1 cellular context compared by ENCODE assay signal in the genomic region with DNA sequence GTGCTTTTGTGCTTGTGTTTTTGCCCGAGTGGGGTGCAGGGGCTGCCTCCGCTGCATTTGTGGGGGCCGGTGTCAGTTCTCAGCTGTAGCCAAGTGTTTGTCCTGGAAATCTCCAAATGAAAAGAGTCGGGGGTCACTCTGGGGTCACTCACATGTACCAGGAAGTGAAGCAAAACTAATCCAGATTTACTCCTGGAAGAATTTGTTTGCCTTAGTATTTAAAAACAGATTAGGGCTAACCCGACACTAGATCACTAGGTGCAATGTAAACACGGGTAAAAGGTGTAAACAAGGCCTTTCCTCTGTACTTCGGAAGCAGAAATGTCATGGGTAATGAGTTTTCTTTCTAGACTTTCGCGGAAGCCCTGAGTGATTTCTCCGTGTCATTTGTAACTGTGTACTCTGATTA.
TF ChIP-seq lines count a peak whose summit lies in the region.

No MANE protein-coding gene starts in this region.

TF ChIP-seq in HepG2, 621 proteins besides CTCF, POLR2A, EP300 and RAD21 (continued from another document and continues in another):
- TF ChIP-seq PRDM15 (CRISPR knock-in tag; IDR thresholded peaks at IDR 0.05) (no peak), TEAD2 (CRISPR knock-in tag; IDR thresholded peaks at IDR 0.05) (no peak), E2F5 (CRISPR knock-in tag; conservative IDR thresholded peaks at IDR 0.05) (no peak), DPF2 (CRISPR knock-in tag; IDR thresholded peaks at IDR 0.05; ENCODE audit: borderline replicate concordance, low read depth) (peak; percentile 88), ZFP62 (CRISPR knock-in tag; IDR thresholded peaks at IDR 0.05) (no peak), ZNF619 (CRISPR knock-in tag; IDR thresholded peaks at IDR 0.05) (no peak), HNRNPK (IDR thresholded peaks at IDR 0.05; ENCODE audit: low read depth, low read length, poor library complexity, severe bottlenecking) (no peak), ZNF441 (CRISPR knock-in tag; IDR thresholded peaks at IDR 0.05; ENCODE audit: borderline replicate concordance) (0 out of 2 replicates have a peak, but pooled peaks have one; percentile 61), ZNF747 (CRISPR knock-in tag; IDR thresholded peaks at IDR 0.05; ENCODE audit: borderline replicate concordance) (peak; percentile 85; the same call in 1 of the 2 replicates), ZNF350 (CRISPR knock-in tag; IDR thresholded peaks at IDR 0.05; ENCODE audit: borderline replicate concordance, low read depth) (no peak), AGO2 (optimal IDR thresholded peaks at IDR 0.05; ENCODE audit: low read depth, low read length) (no peak), ZFP90 (CRISPR knock-in tag; IDR thresholded peaks at IDR 0.05; ENCODE audit: borderline replicate concordance) (peak; percentile 83), EED (CRISPR knock-in tag; IDR thresholded peaks at IDR 0.05) (no peak), ZSCAN31 (CRISPR knock-in tag; IDR thresholded peaks at IDR 0.05; ENCODE audit: low read depth) (peak; percentile 80), SNAPC2 (CRISPR knock-in tag; IDR thresholded peaks at IDR 0.05) (peak; percentile 70; the same call in 1 of the 2 replicates), ZNF251 (CRISPR knock-in tag; IDR thresholded peaks at IDR 0.05) (no peak), ATM (IDR thresholded peaks at IDR 0.05; ENCODE audit: borderline replicate concordance) (no peak), BCL3 (CRISPR knock-in tag; IDR thresholded peaks at IDR 0.05) (peak; percentile 90), CEBPB (IDR thresholded peaks at IDR 0.05; ENCODE audit: borderline replicate concordance, low read depth, low read length) (peak; percentile 16; the same call in 1 of the 2 replicates), JUN (CRISPR knock-in tag; IDR thresholded peaks at IDR 0.05) (no peak), SATB2 (CRISPR knock-in tag; IDR thresholded peaks at IDR 0.05) (no peak; the same call in 1 of the 2 replicates), RNF2 (conservative IDR thresholded peaks at IDR 0.05; ENCODE audit: low read depth) (peak; percentile 77; the same call in 1 of the 2 replicates), PLRG1 (conservative IDR thresholded peaks at IDR 0.05) (no peak), ZNF83 (CRISPR knock-in tag; IDR thresholded peaks at IDR 0.05; ENCODE audit: borderline replicate concordance) (no peak), ZFY (CRISPR knock-in tag; IDR thresholded peaks at IDR 0.05) (0 out of 2 replicates have a peak, but pooled peaks have one; percentile 43), ZNF124 (CRISPR knock-in tag; IDR thresholded peaks at IDR 0.05) (peak; percentile 91), ZNF710 (CRISPR knock-in tag; IDR thresholded peaks at IDR 0.05; ENCODE audit: borderline replicate concordance) (peak; percentile 75; the same call in 1 of the 2 replicates), ZNF770 (CRISPR knock-in tag; IDR thresholded peaks at IDR 0.05) (0 out of 2 replicates have a peak, but pooled peaks have one; percentile 36), RAD51 (IDR thresholded peaks at IDR 0.05; ENCODE audit: borderline replicate concordance) (no peak), CHD2 (IDR thresholded peaks at IDR 0.05; ENCODE audit: low read depth, low read length) (no peak), ZNF891 (CRISPR knock-in tag; IDR thresholded peaks at IDR 0.05) (no peak), ZNF101 (CRISPR knock-in tag; IDR thresholded peaks at IDR 0.05; ENCODE audit: borderline replicate concordance, low read depth) (no peak), ELF3 (CRISPR knock-in tag; IDR thresholded peaks at IDR 0.05) (peak; percentile 100), JUND (CRISPR knock-in tag; IDR thresholded peaks at IDR 0.05) (no peak), HOXA7 (CRISPR knock-in tag; IDR thresholded peaks at IDR 0.05) (no peak), TEAD3 (CRISPR knock-in tag; optimal IDR thresholded peaks at IDR 0.05; ENCODE audit: borderline replicate concordance) (peak; percentile 90), ZNF264 (CRISPR knock-in tag; IDR thresholded peaks at IDR 0.05) (peak; percentile 76)
- TF ChIP-seq, protein P1, sequence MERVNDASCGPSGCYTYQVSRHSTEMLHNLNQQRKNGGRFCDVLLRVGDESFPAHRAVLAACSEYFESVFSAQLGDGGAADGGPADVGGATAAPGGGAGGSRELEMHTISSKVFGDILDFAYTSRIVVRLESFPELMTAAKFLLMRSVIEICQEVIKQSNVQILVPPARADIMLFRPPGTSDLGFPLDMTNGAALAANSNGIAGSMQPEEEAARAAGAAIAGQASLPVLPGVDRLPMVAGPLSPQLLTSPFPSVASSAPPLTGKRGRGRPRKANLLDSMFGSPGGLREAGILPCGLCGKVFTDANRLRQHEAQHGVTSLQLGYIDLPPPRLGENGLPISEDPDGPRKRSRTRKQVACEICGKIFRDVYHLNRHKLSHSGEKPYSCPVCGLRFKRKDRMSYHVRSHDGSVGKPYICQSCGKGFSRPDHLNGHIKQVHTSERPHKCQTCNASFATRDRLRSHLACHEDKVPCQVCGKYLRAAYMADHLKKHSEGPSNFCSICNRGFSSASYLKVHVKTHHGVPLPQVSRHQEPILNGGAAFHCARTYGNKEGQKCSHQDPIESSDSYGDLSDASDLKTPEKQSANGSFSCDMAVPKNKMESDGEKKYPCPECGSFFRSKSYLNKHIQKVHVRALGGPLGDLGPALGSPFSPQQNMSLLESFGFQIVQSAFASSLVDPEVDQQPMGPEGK (CRISPR knock-in tag; IDR thresholded peaks at IDR 0.05) = peak; percentile 60; the same call in 1 of the 2 replicates
- TF ChIP-seq, protein P2, sequence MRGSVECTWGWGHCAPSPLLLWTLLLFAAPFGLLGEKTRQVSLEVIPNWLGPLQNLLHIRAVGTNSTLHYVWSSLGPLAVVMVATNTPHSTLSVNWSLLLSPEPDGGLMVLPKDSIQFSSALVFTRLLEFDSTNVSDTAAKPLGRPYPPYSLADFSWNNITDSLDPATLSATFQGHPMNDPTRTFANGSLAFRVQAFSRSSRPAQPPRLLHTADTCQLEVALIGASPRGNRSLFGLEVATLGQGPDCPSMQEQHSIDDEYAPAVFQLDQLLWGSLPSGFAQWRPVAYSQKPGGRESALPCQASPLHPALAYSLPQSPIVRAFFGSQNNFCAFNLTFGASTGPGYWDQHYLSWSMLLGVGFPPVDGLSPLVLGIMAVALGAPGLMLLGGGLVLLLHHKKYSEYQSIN (CRISPR knock-in tag; IDR thresholded peaks at IDR 0.05; ENCODE audit: borderline replicate concordance) = no peak
- TF ChIP-seq, protein P3, sequence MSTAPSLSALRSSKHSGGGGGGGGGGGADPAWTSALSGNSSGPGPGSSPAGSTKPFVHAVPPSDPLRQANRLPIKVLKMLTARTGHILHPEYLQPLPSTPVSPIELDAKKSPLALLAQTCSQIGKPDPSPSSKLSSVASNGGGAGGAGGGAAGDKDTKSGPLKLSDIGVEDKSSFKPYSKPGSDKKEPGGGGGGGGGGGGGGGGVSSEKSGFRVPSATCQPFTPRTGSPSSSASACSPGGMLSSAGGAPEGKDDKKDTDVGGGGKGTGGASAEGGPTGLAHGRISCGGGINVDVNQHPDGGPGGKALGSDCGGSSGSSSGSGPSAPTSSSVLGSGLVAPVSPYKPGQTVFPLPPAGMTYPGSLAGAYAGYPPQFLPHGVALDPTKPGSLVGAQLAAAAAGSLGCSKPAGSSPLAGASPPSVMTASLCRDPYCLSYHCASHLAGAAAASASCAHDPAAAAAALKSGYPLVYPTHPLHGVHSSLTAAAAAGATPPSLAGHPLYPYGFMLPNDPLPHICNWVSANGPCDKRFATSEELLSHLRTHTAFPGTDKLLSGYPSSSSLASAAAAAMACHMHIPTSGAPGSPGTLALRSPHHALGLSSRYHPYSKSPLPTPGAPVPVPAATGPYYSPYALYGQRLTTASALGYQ (CRISPR knock-in tag; IDR thresholded peaks at IDR 0.05) = peak; percentile 100
- TF ChIP-seq, protein P4, sequence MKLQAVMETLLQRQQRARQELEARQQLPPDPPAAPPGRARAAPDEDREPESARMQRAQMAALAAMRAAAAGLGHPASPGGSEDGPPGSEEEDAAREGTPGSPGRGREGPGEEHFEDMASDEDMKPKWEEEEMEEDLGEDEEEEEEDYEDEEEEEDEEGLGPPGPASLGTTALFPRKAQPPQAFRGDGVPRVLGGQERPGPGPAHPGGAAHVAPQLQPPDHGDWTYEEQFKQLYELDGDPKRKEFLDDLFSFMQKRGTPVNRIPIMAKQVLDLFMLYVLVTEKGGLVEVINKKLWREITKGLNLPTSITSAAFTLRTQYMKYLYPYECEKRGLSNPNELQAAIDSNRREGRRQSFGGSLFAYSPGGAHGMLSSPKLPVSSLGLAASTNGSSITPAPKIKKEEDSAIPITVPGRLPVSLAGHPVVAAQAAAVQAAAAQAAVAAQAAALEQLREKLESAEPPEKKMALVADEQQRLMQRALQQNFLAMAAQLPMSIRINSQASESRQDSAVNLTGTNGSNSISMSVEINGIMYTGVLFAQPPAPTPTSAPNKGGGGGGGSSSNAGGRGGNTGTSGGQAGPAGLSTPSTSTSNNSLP (IDR thresholded peaks at IDR 0.05; ENCODE audit: low read depth, low read length) = peak; percentile 91
- TF ChIP-seq, protein P5, sequence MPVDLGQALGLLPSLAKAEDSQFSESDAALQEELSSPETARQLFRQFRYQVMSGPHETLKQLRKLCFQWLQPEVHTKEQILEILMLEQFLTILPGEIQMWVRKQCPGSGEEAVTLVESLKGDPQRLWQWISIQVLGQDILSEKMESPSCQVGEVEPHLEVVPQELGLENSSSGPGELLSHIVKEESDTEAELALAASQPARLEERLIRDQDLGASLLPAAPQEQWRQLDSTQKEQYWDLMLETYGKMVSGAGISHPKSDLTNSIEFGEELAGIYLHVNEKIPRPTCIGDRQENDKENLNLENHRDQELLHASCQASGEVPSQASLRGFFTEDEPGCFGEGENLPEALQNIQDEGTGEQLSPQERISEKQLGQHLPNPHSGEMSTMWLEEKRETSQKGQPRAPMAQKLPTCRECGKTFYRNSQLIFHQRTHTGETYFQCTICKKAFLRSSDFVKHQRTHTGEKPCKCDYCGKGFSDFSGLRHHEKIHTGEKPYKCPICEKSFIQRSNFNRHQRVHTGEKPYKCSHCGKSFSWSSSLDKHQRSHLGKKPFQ (CRISPR knock-in tag; IDR thresholded peaks at IDR 0.05; ENCODE audit: insufficient replicate concordance) = no peak
